ENCODE assay signal across 15 cellular contexts in genomic region chr11:83610996-83611395, GRCh38.
"Had no signal": no experiment of that assay in that cellular context is flagged by ENCODE, and none has a peak within 500 bp of the region (broad histone marks: within the 10 kb centered on the region; RNA-seq: fewer than 3 reads in every experiment).

No MANE protein-coding gene starts in this region.

- H3K27me3 ChIP-seq: brain microvascular endothelial cell, neutrophil, transverse colon, vagina had no signal

- DNase-seq: activated CD4-positive, alpha-beta T cell treated with anti-CD3 and anti-CD28 coated beads, Interleukin-2, amount 50 U/mL, for 48 hours; activated naive CD4-positive, alpha-beta T cell; activated naive CD8-positive, alpha-beta T cell treated with anti-CD3 and anti-CD28 coated beads for 36 hours; activated T-cell treated with anti-CD3 and anti-CD28 coated beads for 4 hours; amniotic stem cell; brain microvascular endothelial cell; erythroblast; natural killer cell; posterior cingulate gyrus; stimulated activated CD8-positive, alpha-beta memory T cell treated with anti-CD3 and anti-CD28 coated beads, Interleukin-4, amount 100 ng/mL, for 48 hours; stimulated activated naive CD4-positive, alpha-beta T cell; transverse colon had no signal

- H3K27ac ChIP-seq: brain microvascular endothelial cell, coronary artery, neutrophil, transverse colon, vagina had no signal

- ATAC-seq: natural killer cell had no signal
